In genomic region chr6:115932481-115932880, GRCh38 we compare ENCODE assay signal across 14 cellular contexts.
DNase-seq lines count a peak whose midpoint lies in the region; ATAC-seq and TF ChIP-seq lines count a peak whose summit lies in the region.
"Had no signal": no experiment of that assay in that cellular context is flagged by ENCODE, and none has a peak within 500 bp of the region (broad histone marks: within the 10 kb centered on the region; RNA-seq: fewer than 3 reads in every experiment).

No MANE protein-coding gene starts in this region.

- no peak for TF ChIP-seq CTCF in fibroblast of lung (conservative IDR thresholded peaks at IDR 0.05 in 1 of 2, IDR thresholded peaks at IDR 0.05 in 1 of 2; ENCODE audit: low read depth in 1 of 2, low read length in 2 of 2)
- no peak for TF ChIP-seq CTCF in upper lobe of left lung (IDR thresholded peaks at IDR 0.05)

- no peak overlapping the region for H2AFZ ChIP-seq in fibroblast of lung (ENCODE audit: low read length)

- H3K27me3 ChIP-seq in H7 (ENCODE audit: control insufficient read depth, insufficient read depth, low read length) (no peaks in the 10 kb centered on the region), fibroblast of lung (ENCODE audit: control insufficient read depth, insufficient read depth, low read length) (no peaks in the 10 kb centered on the region), upper lobe of left lung (no peaks in the 10 kb centered on the region)
- H3K27me3 ChIP-seq: BE2C had no signal

- no peaks in the 10 kb centered on the region for H3K4me1 ChIP-seq in fibroblast of lung (ENCODE audit: control insufficient read depth, extremely low read depth, insufficient read depth, low read length)
- no peaks in the 10 kb centered on the region for H3K4me1 ChIP-seq in upper lobe of left lung
- H3K4me1 ChIP-seq: BE2C had no signal

- H3K9me3 ChIP-seq in fibroblast of lung (ENCODE audit: control insufficient read depth, insufficient read depth, low read depth, low read length), result no peaks in the 10 kb centered on the region
- peaks cover 0 to 4% (median 0%) of the 10 kb centered on the region in 4 donors for H3K9me3 ChIP-seq in upper lobe of left lung
- H3K9me3 ChIP-seq: BE2C had no signal

- H3K27ac ChIP-seq in fibroblast of lung (ENCODE audit: insufficient read depth, low read length) (no peak overlapping the region), upper lobe of left lung (no peak overlapping the region)
- H3K27ac ChIP-seq: RWPE1 had no signal

- WGBS in upper lobe of left lung, 2 donors, result 67 to 80% methylated on average over 1 of the region's 1 CpG

- no peak overlapping the region for H3K4me3 ChIP-seq in H7 (ENCODE audit: insufficient read depth, low read depth, low read length)
- no peak overlapping the region for H3K4me3 ChIP-seq in fibroblast of lung (replicated peaks in 1 of 4; ENCODE audit: control extremely low read depth in 1 of 4, insufficient read depth in 1 of 4, low read depth in 3 of 4, low read length in 4 of 4)
- no peak overlapping the region for H3K4me3 ChIP-seq in upper lobe of left lung

- DNase-seq in Daoy (ENCODE audit: low read depth), result peak; percentile 91
- peak; percentile 19 for DNase-seq in H7
- peak; percentile 71 for DNase-seq in NCI-H146 treated with DMSO at 0.1 percent for 48 hours (lab: John Stamatoyannopoulos, UW; ENCODE audit: unreplicated experiment)
- peak; percentile 54 to 83 for DNase-seq in fibroblast of lung (ENCODE audit: low read depth in 2 of 2)
- no peak for DNase-seq in upper lobe of left lung
- DNase-seq in sciatic nerve (ENCODE audit: low spot score), result no peak
- no peak for DNase-seq in medulla oblongata (ENCODE audit: extremely low spot score)
- DNase-seq in hypothalamus (lab: John Stamatoyannopoulos, UW), result no peak
- DNase-seq: activated naive CD4-positive, alpha-beta T cell; BE2C; naive thymus-derived CD8-positive, alpha-beta T cell; NCI-H187 treated with DMSO at 0.1 percent for 48 hours; stimulated activated naive CD8-positive, alpha-beta T cell treated with anti-CD3 and anti-CD28 coated beads, Interleukin-15, amount 100 ng/mL, for 72 hours had no signal

- H3K9ac ChIP-seq in fibroblast of lung (ENCODE audit: insufficient read depth, low read length), result no peak overlapping the region

- TF ChIP-seq EP300 in upper lobe of left lung (IDR thresholded peaks at IDR 0.05), result no peak

- H3K4me2 ChIP-seq in fibroblast of lung (ENCODE audit: extremely low read depth, insufficient read depth, low read length), result no peak overlapping the region

- no peak for TF ChIP-seq POLR2A in upper lobe of left lung (IDR thresholded peaks at IDR 0.05)

- H3K36me3 ChIP-seq in H7 (replicated peaks; ENCODE audit: control insufficient read depth, insufficient read depth, low read length), result no peaks in the 10 kb centered on the region
- no peaks in the 10 kb centered on the region for H3K36me3 ChIP-seq in fibroblast of lung (ENCODE audit: control insufficient read depth, insufficient read depth, low read length)
- no peaks in the 10 kb centered on the region for H3K36me3 ChIP-seq in upper lobe of left lung
- H3K36me3 ChIP-seq: BE2C had no signal

- no peaks in the 10 kb centered on the region for H3K79me2 ChIP-seq in fibroblast of lung (ENCODE audit: control insufficient read depth, insufficient read depth, low read length)

- intact Hi-C loops in sciatic nerve (cut with DNase I), result no loop called here

- ATAC-seq in upper lobe of left lung (ENCODE audit: low FRiP score in 2 of 2), result no peak
- ATAC-seq in sciatic nerve, result no peak
- ATAC-seq: naive thymus-derived CD8-positive, alpha-beta T cell; stimulated activated naive CD8-positive, alpha-beta T cell treated with anti-CD3 and anti-CD28 coated beads, Interleukin-15, amount 100 ng/mL, for 72 hours had no signal

- no peaks in the 10 kb centered on the region for H4K20me1 ChIP-seq in fibroblast of lung (ENCODE audit: control insufficient read depth, extremely low read depth, insufficient read depth, low read length)

Comparison
In these comparisons a context has a peak if more than half of its experiments do, and no peak if none do; other contexts are left out.
1. DNase-seq: peak in Daoy (single experiment), H7 (single experiment), NCI-H146 treated with DMSO at 0.1 percent for 48 hours (single experiment) and fibroblast of lung (2 of 2); none in upper lobe of left lung (0 of 2), sciatic nerve (single experiment), medulla oblongata (single experiment) and hypothalamus (0 of 51).